8 cellular contexts compared by ENCODE assay signal in genomic region chr17:75783069-75783783, GRCh38. TPM values are rescaled to one million over a fixed set of nuclear protein-coding genes. Genes with fewer than 3 reads are reported as not detected.
A peak's percentile ranks its signal among the peaks of the same experiment; 100 is the strongest.
DNase-seq lines count a peak whose midpoint lies in the region; ATAC-seq and TF ChIP-seq lines count a peak whose summit lies in the region.

No MANE protein-coding gene starts in this region.

- H3K27ac Mint-ChIP-seq in CD8-positive, alpha-beta T cell = peak overlapping the region; percentile 98

- peaks cover 10% of the 10 kb centered on the region for H4K20me1 ChIP-seq in PC-3 (ENCODE audit: low read length)

- H3K36me3 ChIP-seq in CD8-positive, alpha-beta T cell (ENCODE audit: insufficient read depth, low read length) = peaks cover 8% of the 10 kb centered on the region
- H3K36me3 ChIP-seq in PC-3 (ENCODE audit: low read depth, low read length) = peaks cover 10% of the 10 kb centered on the region

- peaks cover 44% of the 10 kb centered on the region for H3K4me1 Mint-ChIP-seq in CD8-positive, alpha-beta T cell (ENCODE audit: low read depth)

- no peaks in the 10 kb centered on the region for H3K27me3 ChIP-seq in CD8-positive, alpha-beta T cell (ENCODE audit: insufficient read depth, low read length)
- H3K27me3 ChIP-seq in PC-3 (ENCODE audit: low read length) = no peaks in the 10 kb centered on the region

- H3K27me3 Mint-ChIP-seq in CD8-positive, alpha-beta T cell (ENCODE audit: low read depth) = no peaks in the 10 kb centered on the region

- BruUV-seq in PC-3 (replicated peaks; lab: Mats Ljungman, UMichigan) = no TSS peak

- H3K9me2 ChIP-seq in PC-3 (replicated peaks; ENCODE audit: low read length) = no peaks in the 10 kb centered on the region

- peak overlapping the region; percentile 51 for H3K27ac ChIP-seq in CD8-positive, alpha-beta T cell (ENCODE audit: low read depth, low read length)
- peak overlapping the region; percentile 93 for H3K27ac ChIP-seq in PC-3 (ENCODE audit: low read length)
- H3K27ac ChIP-seq in cingulate gyrus (ENCODE audit: low read depth, low read length) = peak overlapping the region; percentile 100

- peak overlapping the region; percentile 80 for H2AFZ ChIP-seq in PC-3 (ENCODE audit: low read length)

- CTCF ChIA-PET in CD8-positive, alpha-beta T cell (lab: Charles Lee) = interaction anchor here (0.6 to 3.6 kb wide), 21 partner anchors 9 to 93 kb away, joined by 3 to 24 read pairs (median 4); partner anchors contain the start of genes GALK1 and WBP2
- CTCF ChIA-PET in PC-3 (lab: Charles Lee) = interaction anchor here (0.5 to 1.8 kb wide), 10 partner anchors 11 to 113 kb away, joined by 3 to 10 read pairs (median 4); partner anchors contain the start of genes GALK1 and TRIM65

- peaks cover 45% of the 10 kb centered on the region for H3K79me2 ChIP-seq in PC-3 (ENCODE audit: low read length)

- no peaks in the 10 kb centered on the region for H3K9me3 Mint-ChIP-seq in CD8-positive, alpha-beta T cell

- TF ChIP-seq CTCF in CD8-positive, alpha-beta T cell (IDR thresholded peaks at IDR 0.05) = peak; percentile 88
- TF ChIP-seq CTCF in PC-3 (conservative IDR thresholded peaks at IDR 0.05; ENCODE audit: low read depth, low read length) = peak; percentile 96

- POLR2A ChIA-PET in CD8-positive, alpha-beta T cell (lab: Charles Lee) = interaction anchor here (1.1 to 6.3 kb wide), 9 partner anchors 8 to 94 kb away, joined by 4 to 46 read pairs (median 14); partner anchors contain the start of genes GALK1, UNC13D and WBP2
- POLR2A ChIA-PET in PC-3 (lab: Charles Lee; ENCODE audit: unreplicated experiment) = interaction anchor here (0.6 to 0.8 kb wide), 4 partner anchors 13 to 105 kb away, joined by 3 to 16 read pairs (median 6); partner anchors contain the start of gene WBP2

- peak overlapping the region; percentile 28 for H3K4me3 ChIP-seq in CD8-positive, alpha-beta T cell (ENCODE audit: low read depth, low read length)
- peak overlapping the region; percentile 68 for H3K4me3 ChIP-seq in PC-3 (ENCODE audit: low read length)

- H3K36me3 Mint-ChIP-seq in CD8-positive, alpha-beta T cell = peaks cover 12% of the 10 kb centered on the region

- peak; percentile 13 for ATAC-seq in CD8-positive, alpha-beta T cell
- ATAC-seq in PC-3 (no peak), GM21619 (IDR thresholded peaks at IDR 0.05; ENCODE audit: unreplicated experiment) (no peak)

- H3K9me3 ChIP-seq in CD8-positive, alpha-beta T cell (ENCODE audit: low read length) = no peaks in the 10 kb centered on the region
- no peaks in the 10 kb centered on the region for H3K9me3 ChIP-seq in PC-3 (ENCODE audit: low read length)

- intact Hi-C loops in CD8-positive, alpha-beta T cell (cut with DNase I, micrococcal nuclease) = loop anchor here in 1 of 2 experiments (5.0 to 10.0 kb wide), 2 partner anchors 266 to 518 kb away; partner anchors contain the start of genes CASKIN2, GGA3, MRPS7 and TSEN54
- intact Hi-C loops in PC-3 (cut with micrococcal nuclease) (loop anchor here (5.0 kb wide), 2 partner anchors 49 to 114 kb away; partner anchors contain the start of gene TRIM65), posterior cingulate gyrus (cut with DNase I) (no loop called here)

- peak overlapping the region; percentile 93 for H3K4me3 Mint-ChIP-seq in CD8-positive, alpha-beta T cell

- H3K4me1 ChIP-seq in CD8-positive, alpha-beta T cell (ENCODE audit: insufficient read depth, low read length) = peaks cover 39% of the 10 kb centered on the region
- peaks cover 49% of the 10 kb centered on the region for H3K4me1 ChIP-seq in PC-3 (ENCODE audit: insufficient read depth, low read length)

- H3K4me2 ChIP-seq in PC-3 (ENCODE audit: low read length) = peak overlapping the region; percentile 86

- no peak for DNase-seq in CD8-positive, alpha-beta T cell
- peak; percentile 63 for DNase-seq in HCEC 1CT
- DNase-seq in PC-3 = peak; percentile 97
- peak; percentile 70 for DNase-seq in myocyte (ENCODE audit: low read depth)
- DNase-seq in posterior cingulate gyrus = no peak
- DNase-seq in cerebellar nuclear complex (lab: John Stamatoyannopoulos, UW) = no peak

- H3K9ac ChIP-seq in PC-3 (ENCODE audit: low read length) = peak overlapping the region; percentile 93

- peaks cover 12% of the 10 kb centered on the region for H3F3A ChIP-seq in PC-3 (ENCODE audit: low read length, unreplicated experiment)

RNA-seq across cellular contexts. Expression of gene UNK, which starts 1.4 kb away (rescaled TPM):
- 10 to 100 TPM; 37.3 to 42.8 TPM for total RNA-seq in CD8-positive, alpha-beta T cell
- total RNA-seq in PC-3 (2014; rRNA removed) (21.8 and 22.9 TPM in 2 replicates), myocyte (12.7 and 23.6 TPM in 2 replicates)
- 17.6 TPM for polyA plus RNA-seq in myocyte (2012)

RNA-seq across cellular contexts. Expression of gene GALK1, which starts 18.2 kb away (rescaled TPM):
- total RNA-seq in CD8-positive, alpha-beta T cell = 1 to 10 TPM; 3.4 to 3.7 TPM
- total RNA-seq in PC-3 (2014; rRNA removed) (64.9 and 75.0 TPM in 2 replicates), myocyte (18.5 and 24.0 TPM in 2 replicates)
- polyA plus RNA-seq in myocyte (2012) = 35.6 TPM

Comparison
In these comparisons a context has a peak if more than half of its experiments do, and no peak if none do; other contexts are left out.
1. DNase-seq: peak in HCEC 1CT (single experiment), PC-3 (single experiment) and myocyte (single experiment); none in CD8-positive, alpha-beta T cell (0 of 7), posterior cingulate gyrus (0 of 10) and cerebellar nuclear complex (0 of 2).
2. Peak in every context shown above with its lines, with median percentiles within 50 percentile points of each other: H3K27ac ChIP-seq.